Comparison of ENCODE assay signal across 1 cellular context in genomic region chr1:184051485-184052193, GRCh38.
TF ChIP-seq lines count a peak whose summit lies in the region.

TSEN15 (plus strand) TSS chr1:184051730; CDS start chr1:184051756, 26 bp downstream.

TF ChIP-seq in K562, 482 proteins besides CTCF, POLR2A, EP300 and RAD21 (continued from another document):
- TF ChIP-seq ZBTB11 (CRISPR knock-in tag; IDR thresholded peaks at IDR 0.05) (peak; percentile 95 to 99 (median 98)), SAFB (IDR thresholded peaks at IDR 0.05; ENCODE audit: borderline replicate concordance, low read depth, low read length) (0 out of 2 replicates have a peak, but pooled peaks have one; percentile 50), ZNF24 (IDR thresholded peaks at IDR 0.05) (peak; percentile 88), NRF1 (conservative IDR thresholded peaks at IDR 0.05 in 1 of 2, IDR thresholded peaks at IDR 0.05 in 1 of 2) (peak; percentile 81 to 83), RBFOX2 (IDR thresholded peaks at IDR 0.05; ENCODE audit: low read depth, low read length) (peak; percentile 99), SFPQ (IDR thresholded peaks at IDR 0.05; ENCODE audit: low read depth, low read length) (no peak), ATF2 (CRISPR knock-in tag; IDR thresholded peaks at IDR 0.05) (no peak), POLR2H (tag; IDR thresholded peaks at IDR 0.05; ENCODE audit: low read depth) (peak; percentile 95), NCOA1 (IDR thresholded peaks at IDR 0.05; ENCODE audit: low read depth) (peak; percentile 80), YY1 (IDR thresholded peaks at IDR 0.05; ENCODE audit: borderline replicate concordance in 1 of 3, control insufficient read depth in 1 of 3, extremely low read depth in 1 of 3, insufficient read depth in 3 of 3, insufficient read length in 1 of 3, insufficient replicate concordance in 2 of 3, low read depth in 1 of 3, low read length in 2 of 3) (peak; percentile 30 to 87 (median 86)), MAX (CRISPR knock-in tag; IDR thresholded peaks at IDR 0.05) (peak; percentile 76; the same call in 1 of the 2 replicates), NBN (IDR thresholded peaks at IDR 0.05; ENCODE audit: low read depth) (0 out of 2 replicates have a peak, but pooled peaks have one; percentile 46), E2F4 (CRISPR knock-in tag; IDR thresholded peaks at IDR 0.05; ENCODE audit: low read depth) (peak; percentile 63; the same call in 1 of the 2 replicates), IRF9 (tag; IDR thresholded peaks at IDR 0.05) (peak; percentile 78), ELF4 (CRISPR knock-in tag; IDR thresholded peaks at IDR 0.05) (no peak), JUN (IDR thresholded peaks at IDR 0.05; ENCODE audit: borderline replicate concordance, low read depth, low read length) (peak; percentile 84), JUN (CRISPR knock-in tag; IDR thresholded peaks at IDR 0.05; ENCODE audit: borderline replicate concordance) (no peak), HMBOX1 (IDR thresholded peaks at IDR 0.05) (peak; percentile 55; the same call in 1 of the 2 replicates), EP400 (IDR thresholded peaks at IDR 0.05) (peak; percentile 97), KAT7 (CRISPR knock-in tag; IDR thresholded peaks at IDR 0.05; ENCODE audit: borderline replicate concordance) (peak; percentile 92; the same call in 1 of the 2 replicates), ZNF12 (CRISPR knock-in tag; IDR thresholded peaks at IDR 0.05) (peak; percentile 83; the same call in 1 of the 2 replicates), TOE1 (IDR thresholded peaks at IDR 0.05; ENCODE audit: borderline replicate concordance) (no peak; the same call in 1 of the 2 replicates), TOE1 (CRISPR knock-in tag; IDR thresholded peaks at IDR 0.05; ENCODE audit: borderline replicate concordance, low read depth) (no peak), BRF2 (IDR thresholded peaks at IDR 0.05; ENCODE audit: borderline replicate concordance, insufficient read depth, insufficient read length) (no peak), NFRKB (IDR thresholded peaks at IDR 0.05; ENCODE audit: low read depth) (peak; percentile 80), RBM14 (IDR thresholded peaks at IDR 0.05; ENCODE audit: borderline replicate concordance, insufficient read depth, low read depth, low read length) (0 out of 2 replicates have a peak, but pooled peaks have one; percentile 40), FOSL1 (tag; conservative IDR thresholded peaks at IDR 0.05) (no peak; the same call in none of the 2 replicates)
